In genomic region chr13:33125821-33126570, GRCh38 we compare ENCODE assay signal across 8 cellular contexts.
DNase-seq lines count a peak whose midpoint lies in the region; ATAC-seq and TF ChIP-seq lines count a peak whose summit lies in the region.

No MANE protein-coding gene starts in this region.

- no peak for TF ChIP-seq POLR2A in spleen (IDR thresholded peaks at IDR 0.05)

- CTCF ChIA-PET in HEK293 (lab: Yijun Ruan, JAX), result no interaction called here

- intact Hi-C loops in spleen (cut with DNase I; ENCODE audit: low total_unique reads), result no loop called here

- no peaks in the 10 kb centered on the region for H3K27me3 ChIP-seq in iPS DF 6.9 (ENCODE audit: control insufficient read depth, insufficient read depth, low read length)
- H3K27me3 ChIP-seq in spleen (replicated peaks in 1 of 7), result no peaks in the 10 kb centered on the region

- TF ChIP-seq CTCF in HEK293 (tag by site-specific recombination; IDR thresholded peaks at IDR 0.05) (no peak), spleen (IDR thresholded peaks at IDR 0.05 in 8 of 11, conservative IDR thresholded peaks at IDR 0.05 in 3 of 11) (no peak)

- H3K4me3 ChIP-seq in HEK293 (ENCODE audit: low read depth, low read length) (no peak overlapping the region), iPS DF 6.9 (ENCODE audit: low read length) (no peak overlapping the region), spleen (no peak overlapping the region)

- H3K4me1 ChIP-seq in HEK293 (ENCODE audit: control insufficient read depth, insufficient read depth, low read length) (no peaks in the 10 kb centered on the region; the same call in 1 of the 2 replicates), iPS DF 6.9 (ENCODE audit: control insufficient read depth, insufficient read depth, low read length) (0 out of 2 replicates have a peak, but pooled peaks cover 3% of the 10 kb centered on the region), spleen (peaks cover 0 to 51% (median 16%) of the 10 kb centered on the region in 6 donors)

- H3K27ac ChIP-seq in HEK293 (ENCODE audit: extremely low read depth, low read depth, low read length) (no peak overlapping the region), iPS DF 6.9 (ENCODE audit: low read length) (no peak overlapping the region), spleen (peak overlapping the region in 7 of 8 donors; percentile 12 to 75 (median 69))

- H3K36me3 ChIP-seq in HEK293 (ENCODE audit: control insufficient read depth in 2 of 2, insufficient read depth in 1 of 2, low read length in 2 of 2), result no peaks in the 10 kb centered on the region
- H3K36me3 ChIP-seq in iPS DF 6.9 (ENCODE audit: control insufficient read depth, insufficient read depth, low read length), result no peaks in the 10 kb centered on the region
- H3K36me3 ChIP-seq in spleen, result peaks cover 0 to 32% (median 8%) of the 10 kb centered on the region in 6 donors

- DNase-seq in amniotic epithelial cell (ENCODE audit: low read depth), result peak; percentile 98
- DNase-seq in iPS DF 6.9 (ENCODE audit: low read depth, low spot score), result peak; percentile 13
- no peak for DNase-seq in spleen
- no peak for DNase-seq in midbrain (lab: John Stamatoyannopoulos, UW)

- WGBS in iPS DF 6.9 (ENCODE audit: insufficient coverage, insufficient read length), result no CpG with 5 or more reads among the region's 10 CpGs
- 62 to 75% (median 73%) methylated on average over 10 of the region's 10 CpGs for WGBS in spleen, 5 donors

- POLR2A ChIA-PET in HEK293 (lab: Yijun Ruan, JAX), result no interaction called here

- no peak for ATAC-seq in GM18519 (IDR thresholded peaks at IDR 0.05; ENCODE audit: low FRiP score, unreplicated experiment)
- no peak for ATAC-seq in GM21529 (IDR thresholded peaks at IDR 0.05; ENCODE audit: unreplicated experiment)
- ATAC-seq in GM21447 (IDR thresholded peaks at IDR 0.05; ENCODE audit: unreplicated experiment), result no peak

- no peaks in the 10 kb centered on the region for H3K9me3 ChIP-seq in HEK293 (ENCODE audit: control insufficient read depth, insufficient read depth, low read depth, low read length)
- no peaks in the 10 kb centered on the region for H3K9me3 ChIP-seq in iPS DF 6.9 (ENCODE audit: control insufficient read depth, insufficient read depth, low read length)
- H3K9me3 ChIP-seq in spleen, result no peaks in the 10 kb centered on the region

TF ChIP-seq in HEK293, 187 proteins besides CTCF, POLR2A, EP300 and RAD21:
- TF ChIP-seq ZEB2 (tag by site-specific recombination; IDR thresholded peaks at IDR 0.05) (no peak), PRDM1 (tag by site-specific recombination; IDR thresholded peaks at IDR 0.05) (peak; percentile 63; the same call in 1 of the 2 replicates), ZNF629 (tag by site-specific recombination; IDR thresholded peaks at IDR 0.05) (peak; percentile 38; the same call in 1 of the 2 replicates), FEZF1 (tag by site-specific recombination; IDR thresholded peaks at IDR 0.05) (peak; percentile 57), MYNN (tag by site-specific recombination; IDR thresholded peaks at IDR 0.05; ENCODE audit: borderline replicate concordance) (0 out of 2 replicates have a peak, but pooled peaks have one; percentile 41), HIC1 (tag by site-specific recombination; IDR thresholded peaks at IDR 0.05) (peak; percentile 47; the same call in 1 of the 2 replicates), ZNF146 (tag by site-specific recombination; IDR thresholded peaks at IDR 0.05) (no peak), ZNF664 (tag by site-specific recombination; IDR thresholded peaks at IDR 0.05) (0 out of 2 replicates have a peak, but pooled peaks have one; percentile 51), PRDM6 (tag by site-specific recombination; IDR thresholded peaks at IDR 0.05) (peak; percentile 39), MZF1 (tag by site-specific recombination; IDR thresholded peaks at IDR 0.05; ENCODE audit: borderline replicate concordance) (no peak)

Comparison
In these comparisons a context has a peak if more than half of its experiments do, and no peak if none do; other contexts are left out.
1. H3K27ac ChIP-seq: peak in spleen (7 of 8); none in HEK293 (single experiment) and iPS DF 6.9 (single experiment).
2. DNase-seq: peak in amniotic epithelial cell (single experiment) and iPS DF 6.9 (single experiment); none in spleen (single experiment) and midbrain (single experiment).